23 cellular contexts compared by ENCODE assay signal in genomic region chr16:81814751-81815428, GRCh38. TPM values are rescaled to one million over a fixed set of nuclear protein-coding genes. Genes with fewer than 3 reads are reported as not detected.
DNase-seq lines count a peak whose midpoint lies in the region; ATAC-seq, FAIRE-seq and TF ChIP-seq lines count a peak whose summit lies in the region.
"Had no signal": no experiment of that assay in that cellular context is flagged by ENCODE, and none has a peak within 500 bp of the region (broad histone marks: within the 10 kb centered on the region; RNA-seq: fewer than 3 reads in every experiment).

No MANE protein-coding gene starts in this region.

- in situ Hi-C loops in KBM-7 (cut with MboI; ENCODE audit: low pct_unique_long_range_greater_than_20kb, low sequenced_read_pairs), result no loop called here

- H3K9me2 ChIP-seq in OCI-LY7 (ENCODE audit: insufficient read depth, low read length), result no peaks in the 10 kb centered on the region
- no peaks in the 10 kb centered on the region for H3K9me2 ChIP-seq in PC-3 (replicated peaks; ENCODE audit: low read length)

- H2BK5ac ChIP-seq in mesenchymal stem cell (ENCODE audit: low read depth, low read length, poor library complexity, severe bottlenecking), result no peak overlapping the region

- H3K4me1 ChIP-seq in OCI-LY7 (ENCODE audit: insufficient read depth, low read length, poor library complexity, severe bottlenecking), result peaks cover 94% of the 10 kb centered on the region
- H3K4me1 ChIP-seq in iPS-20b (ENCODE audit: insufficient read depth, low read length), result peaks cover 12% of the 10 kb centered on the region; the same call in 1 of the 2 replicates
- no peaks in the 10 kb centered on the region for H3K4me1 ChIP-seq in PC-3 (ENCODE audit: insufficient read depth, low read length)
- no peaks in the 10 kb centered on the region for H3K4me1 ChIP-seq in mesenchymal stem cell (ENCODE audit: control insufficient read depth, insufficient read depth, low read depth, low read length)
- H3K4me1 ChIP-seq: prostate gland, testis had no signal

- no peak overlapping the region for H3K14ac ChIP-seq in mesenchymal stem cell (ENCODE audit: low read length in 2 of 2)

- peak overlapping the region; percentile 56 for H3K27ac Mint-ChIP-seq in stimulated activated effector memory CD8-positive, alpha-beta T cell treated with anti-CD3 and anti-CD28 coated beads, Interleukin-12 subunit alpha, Interleukin-12 subunit beta, amount 100 ng/mL, for 72 hours
- no peak overlapping the region for H3K27ac Mint-ChIP-seq in activated CD4-positive, alpha-beta T cell treated with anti-CD3 and anti-CD28 coated beads, Interleukin-2, amount 10 ng/mL, durations not matched to agents 24 days and 14 days
- H3K27ac Mint-ChIP-seq: activated naive CD4-positive, alpha-beta T cell treated with anti-CD3 and anti-CD28 coated beads, Interleukin-2, amount 10 ng/mL, durations not matched to agents 7 days and 5 days had no signal

- H3K9ac ChIP-seq in iPS-20b (ENCODE audit: low read depth, low read length) (peak overlapping the region; percentile 11; the same call in 1 of the 2 replicates), PC-3 (ENCODE audit: low read length) (no peak overlapping the region), mesenchymal stem cell (ENCODE audit: low read length) (no peak overlapping the region)

- no peak overlapping the region for H3K4ac ChIP-seq in mesenchymal stem cell (ENCODE audit: low read depth in 1 of 2, low read length in 2 of 2)

- H3K27me3 ChIP-seq in iPS-20b (ENCODE audit: insufficient read depth, low read length) (no peaks in the 10 kb centered on the region), PC-3 (ENCODE audit: low read length) (no peaks in the 10 kb centered on the region), mesenchymal stem cell (ENCODE audit: control insufficient read depth in 1 of 2, insufficient read depth in 1 of 2, low read length in 2 of 2) (peaks cover 6 to 10% of the 10 kb centered on the region in 2 experiments)
- H3K27me3 ChIP-seq: cardiac muscle cell, testis had no signal

- H2BK15ac ChIP-seq in mesenchymal stem cell (ENCODE audit: low read depth, poor library complexity, severe bottlenecking), result no peak overlapping the region

- no peak for ATAC-seq in stimulated activated effector memory CD8-positive, alpha-beta T cell treated with anti-CD3 and anti-CD28 coated beads, Interleukin-12 subunit alpha, Interleukin-12 subunit beta, amount 100 ng/mL, for 72 hours
- ATAC-seq in PC-3, result no peak
- ATAC-seq: activated T-cell treated with anti-CD3 and anti-CD28 coated beads, Interleukin-2, amount 50 U/mL, for 4 hours; left cardiac atrium had no signal

- no peaks in the 10 kb centered on the region for H3K79me1 ChIP-seq in mesenchymal stem cell (replicated peaks; ENCODE audit: low read length, poor library complexity, severe bottlenecking)

- no peak overlapping the region for H2AFZ ChIP-seq in OCI-LY7 (ENCODE audit: low read length)
- no peak overlapping the region for H2AFZ ChIP-seq in PC-3 (ENCODE audit: low read length)
- no peak overlapping the region for H2AFZ ChIP-seq in mesenchymal stem cell (ENCODE audit: low read depth, low read length)

- H3K18ac ChIP-seq in mesenchymal stem cell (ENCODE audit: low read depth in 1 of 2, low read length in 2 of 2), result no peak overlapping the region

- H3K27me3 Mint-ChIP-seq in activated CD4-positive, alpha-beta T cell treated with anti-CD3 and anti-CD28 coated beads, Interleukin-2, amount 10 ng/mL, durations not matched to agents 24 days and 14 days, result peaks cover 6% of the 10 kb centered on the region

- no peak for TF ChIP-seq CTCF in OCI-LY7 (conservative IDR thresholded peaks at IDR 0.05; ENCODE audit: low read length)
- TF ChIP-seq CTCF in PC-3 (conservative IDR thresholded peaks at IDR 0.05; ENCODE audit: low read depth, low read length), result no peak

- whole genome bisulfite sequencing in mesenchymal stem cell, result 80% methylated on average over 5 of the region's 5 CpGs

- intact Hi-C loops in OCI-LY7 (cut with micrococcal nuclease; ENCODE audit: unreplicated experiment), result no loop called here
- intact Hi-C loops in PC-3 (cut with micrococcal nuclease), result no loop called here
- intact Hi-C loops in activated CD4-positive, alpha-beta T cell treated with anti-CD3 and anti-CD28 coated beads, Interleukin-2, amount 10 ng/mL, durations not matched to agents 24 days and 14 days (cut with micrococcal nuclease), result no loop called here

- H3K4me3 ChIP-seq in OCI-LY7 (ENCODE audit: low read depth, low read length, poor library complexity, severe bottlenecking), result peak overlapping the region; percentile 15
- no peak overlapping the region for H3K4me3 ChIP-seq in iPS-20b (ENCODE audit: low read length)
- H3K4me3 ChIP-seq in PC-3 (ENCODE audit: low read length), result no peak overlapping the region
- no peak overlapping the region for H3K4me3 ChIP-seq in mesenchymal stem cell (ENCODE audit: insufficient read depth in 1 of 2, low read depth in 1 of 2, low read length in 2 of 2)
- H3K4me3 ChIP-seq: cardiac muscle cell, prostate gland, testis had no signal

- no peaks in the 10 kb centered on the region for H3F3A ChIP-seq in PC-3 (ENCODE audit: low read length, unreplicated experiment)

- peaks cover 3% of the 10 kb centered on the region for H3K36me3 Mint-ChIP-seq in stimulated activated effector memory CD8-positive, alpha-beta T cell treated with anti-CD3 and anti-CD28 coated beads, Interleukin-12 subunit alpha, Interleukin-12 subunit beta, amount 100 ng/mL, for 72 hours
- no peaks in the 10 kb centered on the region for H3K36me3 Mint-ChIP-seq in activated CD4-positive, alpha-beta T cell treated with anti-CD3 and anti-CD28 coated beads, Interleukin-2, amount 10 ng/mL, durations not matched to agents 24 days and 14 days (ENCODE audit: low read depth)
- H3K36me3 Mint-ChIP-seq: activated naive CD4-positive, alpha-beta T cell treated with anti-CD3 and anti-CD28 coated beads, Interleukin-2, amount 10 ng/mL, durations not matched to agents 7 days and 5 days; CD8-positive, alpha-beta memory T cell had no signal

- no peak overlapping the region for H2BK12ac ChIP-seq in mesenchymal stem cell (ENCODE audit: low read length in 2 of 2)

- FAIRE-seq in GM18507 (lab: Jason Lieb, UNC), result peak; percentile 49

- no peak overlapping the region for H2BK120ac ChIP-seq in mesenchymal stem cell (ENCODE audit: low read depth, low read length)

- H4K20me1 ChIP-seq in OCI-LY7 (ENCODE audit: insufficient read depth, low read length), result no peaks in the 10 kb centered on the region
- no peaks in the 10 kb centered on the region for H4K20me1 ChIP-seq in PC-3 (ENCODE audit: low read length)

- H3K9me3 Mint-ChIP-seq in stimulated activated effector memory CD8-positive, alpha-beta T cell treated with anti-CD3 and anti-CD28 coated beads, Interleukin-12 subunit alpha, Interleukin-12 subunit beta, amount 100 ng/mL, for 72 hours, result no peaks in the 10 kb centered on the region
- H3K9me3 Mint-ChIP-seq in activated CD4-positive, alpha-beta T cell treated with anti-CD3 and anti-CD28 coated beads, Interleukin-2, amount 10 ng/mL, durations not matched to agents 24 days and 14 days, result no peaks in the 10 kb centered on the region
- H3K9me3 Mint-ChIP-seq: activated naive CD4-positive, alpha-beta T cell treated with anti-CD3 and anti-CD28 coated beads, Interleukin-2, amount 10 ng/mL, durations not matched to agents 7 days and 5 days; activated T-cell treated with anti-CD3 and anti-CD28 coated beads, Interleukin-2, amount 50 U/mL, for 4 hours had no signal

- DNase-seq in GM18507 (ENCODE audit: extremely low spot score, insufficient read length, low read depth) (no peak), OCI-LY7 (ENCODE audit: low spot score) (no peak), PC-3 (no peak), KBM-7 (no peak), mesenchymal stem cell (no peak)
- DNase-seq in stimulated activated effector memory CD8-positive, alpha-beta T cell treated with anti-CD3 and anti-CD28 coated beads, Interleukin-12 subunit alpha, Interleukin-12 subunit beta, amount 100 ng/mL, for 72 hours (ENCODE audit: low spot score in 2 of 2), result no peak
- no peak for DNase-seq in activated CD4-positive, alpha-beta T cell treated with anti-CD3 and anti-CD28 coated beads, Interleukin-2, amount 10 ng/mL, durations not matched to agents 24 days and 14 days
- DNase-seq: activated CD8-positive, alpha-beta memory T cell treated with anti-CD3 and anti-CD28 coated beads for 24 hours; activated naive CD4-positive, alpha-beta T cell treated with anti-CD3 and anti-CD28 coated beads, Interleukin-2, amount 10 ng/mL, durations not matched to agents 7 days and 5 days; activated T-cell treated with anti-CD3 and anti-CD28 coated beads, Interleukin-2, amount 50 U/mL, for 4 hours; DMS153; GDM1; Kasumi-1; left cardiac atrium; NCI-H1092; NCI-H1930; nephron progenitor cell; NK-92 treated with Interleukin-12 subunit alpha and Interleukin-12 subunit beta, amount 100 ng/mL, for 24 hours; testis had no signal

- H3K27ac ChIP-seq in OCI-LY7 (ENCODE audit: low read depth, low read length, poor library complexity, severe bottlenecking) (peak overlapping the region; percentile 97), iPS-20b (ENCODE audit: low read length) (no peak overlapping the region), PC-3 (ENCODE audit: low read length) (no peak overlapping the region), mesenchymal stem cell (ENCODE audit: low read length, poor library complexity, severe bottlenecking) (no peak overlapping the region)
- H3K27ac ChIP-seq: cardiac muscle cell, prostate gland, testis had no signal

- CTCF ChIA-PET in OCI-LY7 (lab: Charles Lee; ENCODE audit: unreplicated experiment) (no interaction called here), PC-3 (lab: Charles Lee) (no interaction called here)

- H3K79me2 ChIP-seq in OCI-LY7 (ENCODE audit: insufficient read depth, low read depth, low read length), result peaks cover 96% of the 10 kb centered on the region
- no peaks in the 10 kb centered on the region for H3K79me2 ChIP-seq in PC-3 (ENCODE audit: low read length)

- H3K4me2 ChIP-seq in OCI-LY7 (ENCODE audit: low read length) (peak overlapping the region; percentile 89), PC-3 (ENCODE audit: low read length) (no peak overlapping the region), mesenchymal stem cell (ENCODE audit: low read length, poor library complexity, severe bottlenecking) (no peak overlapping the region)

- no peak overlapping the region for H3K23ac ChIP-seq in mesenchymal stem cell (ENCODE audit: low read length in 2 of 2)

- H3K36me3 ChIP-seq in OCI-LY7 (ENCODE audit: insufficient read depth, low read length) (peaks cover 41% of the 10 kb centered on the region), iPS-20b (ENCODE audit: insufficient read depth, low read depth, low read length) (no peaks in the 10 kb centered on the region), PC-3 (ENCODE audit: low read depth, low read length) (no peaks in the 10 kb centered on the region), mesenchymal stem cell (ENCODE audit: control insufficient read depth in 1 of 2, insufficient read depth in 2 of 2, low read depth in 1 of 2, low read length in 2 of 2) (no peaks in the 10 kb centered on the region)
- H3K36me3 ChIP-seq: cardiac muscle cell, prostate gland had no signal

- no peaks in the 10 kb centered on the region for H3K9me3 ChIP-seq in OCI-LY7 (ENCODE audit: low read length)
- no peaks in the 10 kb centered on the region; the same call in 1 of the 2 replicates for H3K9me3 ChIP-seq in iPS-20b (ENCODE audit: insufficient read depth, low read depth, low read length)
- H3K9me3 ChIP-seq in PC-3 (ENCODE audit: low read length), result no peaks in the 10 kb centered on the region
- H3K9me3 ChIP-seq in mesenchymal stem cell (ENCODE audit: control insufficient read depth, low read length), result no peaks in the 10 kb centered on the region
- H3K9me3 ChIP-seq: prostate gland, testis had no signal

- no peak overlapping the region for H2AK5ac ChIP-seq in mesenchymal stem cell (ENCODE audit: low read length, severe bottlenecking)

- H4K91ac ChIP-seq in mesenchymal stem cell (ENCODE audit: low read length), result no peak overlapping the region

- BruUV-seq in OCI-LY7 (replicated peaks; lab: Mats Ljungman, UMichigan), result no TSS peak
- BruUV-seq in PC-3 (replicated peaks; lab: Mats Ljungman, UMichigan), result no TSS peak

- no peak overlapping the region for H4K8ac ChIP-seq in mesenchymal stem cell (ENCODE audit: low read length)

- H3K4me1 Mint-ChIP-seq in stimulated activated effector memory CD8-positive, alpha-beta T cell treated with anti-CD3 and anti-CD28 coated beads, Interleukin-12 subunit alpha, Interleukin-12 subunit beta, amount 100 ng/mL, for 72 hours, result peaks cover 50% of the 10 kb centered on the region
- peaks cover 11% of the 10 kb centered on the region for H3K4me1 Mint-ChIP-seq in activated CD4-positive, alpha-beta T cell treated with anti-CD3 and anti-CD28 coated beads, Interleukin-2, amount 10 ng/mL, durations not matched to agents 24 days and 14 days

- POLR2A ChIA-PET in OCI-LY7 (lab: Charles Lee), result interaction anchor here (0.9 kb wide), 1 partner anchor 14 kb away, joined by 3 read pairs; no protein-coding TSS in a partner anchor
- POLR2A ChIA-PET in PC-3 (lab: Charles Lee; ENCODE audit: unreplicated experiment), result no interaction called here

- H3K4me3 Mint-ChIP-seq in stimulated activated effector memory CD8-positive, alpha-beta T cell treated with anti-CD3 and anti-CD28 coated beads, Interleukin-12 subunit alpha, Interleukin-12 subunit beta, amount 100 ng/mL, for 72 hours, result no peak overlapping the region
- no peak overlapping the region for H3K4me3 Mint-ChIP-seq in activated CD4-positive, alpha-beta T cell treated with anti-CD3 and anti-CD28 coated beads, Interleukin-2, amount 10 ng/mL, durations not matched to agents 24 days and 14 days
- H3K4me3 Mint-ChIP-seq: activated naive CD4-positive, alpha-beta T cell treated with anti-CD3 and anti-CD28 coated beads, Interleukin-2, amount 10 ng/mL, durations not matched to agents 7 days and 5 days; activated T-cell treated with anti-CD3 and anti-CD28 coated beads, Interleukin-2, amount 50 U/mL, for 4 hours; CD8-positive, alpha-beta memory T cell; nephron progenitor cell had no signal

RNA-seq across cellular contexts. Expression of gene PLCG2, which starts 35.8 kb away (rescaled TPM):
- total RNA-seq in OCI-LY7 (2014; rRNA removed; shearing (Covaris generic)), result 196 and 198 TPM in 2 replicates
- total RNA-seq in OCI-LY7 (2022), result 464 and 485 TPM in 2 replicates
- 3.5 and 5.9 TPM in 2 replicates for total RNA-seq in PC-3 (2014; rRNA removed)
- 6.8 and 6.9 TPM in 2 replicates for total RNA-seq in activated CD4-positive, alpha-beta T cell treated with anti-CD3 and anti-CD28 coated beads, Interleukin-2, amount 10 ng/mL, durations not matched to agents 24 days and 14 days
- 0.21 TPM for polyA plus RNA-seq in mesenchymal stem cell (2013, experiment 1 of 2)
- polyA plus RNA-seq in mesenchymal stem cell (2013, experiment 2 of 2), result 0.41 TPM

Comparison
In these comparisons a context has a peak if more than half of its experiments do, and no peak if none do; other contexts are left out.
1. RNA of gene PLCG2, which starts 35.8 kb away (total RNA-seq): 196 to 485 TPM in OCI-LY7; 6.8 to 6.9 TPM in activated CD4-positive, alpha-beta T cell treated with anti-CD3 and anti-CD28 coated beads, Interleukin-2, amount 10 ng/mL, durations not matched to agents 24 days and 14 days and 3.5 to 5.9 TPM in PC-3; every median in the first group is over 10 times any median in the second.